1 cellular context compared by ENCODE assay signal in the genomic region with DNA sequence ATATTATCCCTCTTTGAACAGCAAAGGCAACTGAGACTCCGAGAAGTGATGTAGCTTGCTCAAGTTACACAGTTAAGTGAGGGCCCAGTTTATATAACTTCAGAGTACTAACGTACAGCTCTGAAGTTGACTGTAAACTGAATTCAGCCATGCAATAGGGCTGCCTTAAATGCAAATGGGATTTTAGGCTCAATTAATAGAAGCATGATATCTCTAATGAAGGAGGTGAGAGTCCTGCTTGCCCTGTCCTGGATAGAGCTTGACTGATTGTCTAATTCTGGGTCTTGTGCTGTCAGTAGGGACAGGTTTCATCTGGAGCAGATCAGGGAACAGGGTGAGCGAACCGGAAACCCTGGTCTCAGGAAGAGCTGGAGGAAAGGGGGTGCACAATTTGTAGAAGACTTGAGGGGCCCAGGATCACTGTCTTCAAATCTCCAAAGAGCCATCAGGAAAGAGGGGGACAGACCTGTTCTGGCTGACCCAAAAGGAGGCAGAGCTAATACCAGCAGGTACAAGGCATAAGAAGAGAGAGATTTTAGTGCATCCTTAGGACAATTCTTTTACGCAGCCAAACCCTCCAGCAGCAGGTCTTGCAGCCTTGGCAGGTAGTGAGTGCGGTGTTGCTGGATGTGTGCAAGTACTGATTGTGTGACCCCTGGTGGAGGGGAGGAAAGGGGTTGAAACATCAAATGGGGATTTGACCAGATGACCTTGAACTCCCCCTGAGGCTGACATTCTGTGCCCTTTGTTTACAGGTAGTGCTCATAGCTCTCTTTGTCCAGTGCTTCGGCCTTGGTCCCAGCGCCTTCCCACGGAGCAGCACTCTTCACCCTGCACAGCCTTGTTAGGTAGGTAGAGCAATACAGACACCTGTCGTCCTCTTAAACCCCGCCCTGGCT.
TF ChIP-seq lines count a peak whose summit lies in the region.

No MANE protein-coding gene starts in this region.

TF ChIP-seq in HepG2, 621 proteins besides CTCF, POLR2A, EP300 and RAD21 (continued from another document and continues in another):
- TF ChIP-seq, protein P1, sequence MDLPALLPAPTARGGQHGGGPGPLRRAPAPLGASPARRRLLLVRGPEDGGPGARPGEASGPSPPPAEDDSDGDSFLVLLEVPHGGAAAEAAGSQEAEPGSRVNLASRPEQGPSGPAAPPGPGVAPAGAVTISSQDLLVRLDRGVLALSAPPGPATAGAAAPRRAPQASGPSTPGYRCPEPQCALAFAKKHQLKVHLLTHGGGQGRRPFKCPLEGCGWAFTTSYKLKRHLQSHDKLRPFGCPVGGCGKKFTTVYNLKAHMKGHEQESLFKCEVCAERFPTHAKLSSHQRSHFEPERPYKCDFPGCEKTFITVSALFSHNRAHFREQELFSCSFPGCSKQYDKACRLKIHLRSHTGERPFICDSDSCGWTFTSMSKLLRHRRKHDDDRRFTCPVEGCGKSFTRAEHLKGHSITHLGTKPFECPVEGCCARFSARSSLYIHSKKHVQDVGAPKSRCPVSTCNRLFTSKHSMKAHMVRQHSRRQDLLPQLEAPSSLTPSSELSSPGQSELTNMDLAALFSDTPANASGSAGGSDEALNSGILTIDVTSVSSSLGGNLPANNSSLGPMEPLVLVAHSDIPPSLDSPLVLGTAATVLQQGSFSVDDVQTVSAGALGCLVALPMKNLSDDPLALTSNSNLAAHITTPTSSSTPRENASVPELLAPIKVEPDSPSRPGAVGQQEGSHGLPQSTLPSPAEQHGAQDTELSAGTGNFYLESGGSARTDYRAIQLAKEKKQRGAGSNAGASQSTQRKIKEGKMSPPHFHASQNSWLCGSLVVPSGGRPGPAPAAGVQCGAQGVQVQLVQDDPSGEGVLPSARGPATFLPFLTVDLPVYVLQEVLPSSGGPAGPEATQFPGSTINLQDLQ (CRISPR knock-in tag; IDR thresholded peaks at IDR 0.05) = no peak
- TF ChIP-seq ZNF260 (CRISPR knock-in tag; IDR thresholded peaks at IDR 0.05; ENCODE audit: borderline replicate concordance, low read depth) (no peak), POGZ (CRISPR knock-in tag; IDR thresholded peaks at IDR 0.05) (peak; percentile 63; the same call in 1 of the 2 replicates), GTF3A (CRISPR knock-in tag; conservative IDR thresholded peaks at IDR 0.05) (no peak), TBL1XR1 (IDR thresholded peaks at IDR 0.05; ENCODE audit: borderline replicate concordance, low read length, partially characterized antibody) (no peak), ZFP36 (IDR thresholded peaks at IDR 0.05; ENCODE audit: borderline replicate concordance, low read depth, low read length, partially characterized antibody) (peak; percentile 39), LCORL (IDR thresholded peaks at IDR 0.05) (no peak), LCORL (CRISPR knock-in tag; IDR thresholded peaks at IDR 0.05) (0 out of 2 replicates have a peak, but pooled peaks have one; percentile 64), ELF4 (CRISPR knock-in tag; IDR thresholded peaks at IDR 0.05; ENCODE audit: borderline replicate concordance) (no peak), PHF5A (CRISPR knock-in tag; IDR thresholded peaks at IDR 0.05; ENCODE audit: low read depth, unreplicated experiment) (peak; percentile 66), GATAD1 (CRISPR knock-in tag; IDR thresholded peaks at IDR 0.05) (no peak), ZBTB1 (CRISPR knock-in tag; IDR thresholded peaks at IDR 0.05; ENCODE audit: borderline replicate concordance) (no peak), ZBTB7A (CRISPR knock-in tag; IDR thresholded peaks at IDR 0.05) (no peak; the same call in 1 of the 2 replicates), RFX3 (CRISPR knock-in tag; IDR thresholded peaks at IDR 0.05) (no peak), SRSF1 (optimal IDR thresholded peaks at IDR 0.05; ENCODE audit: low read depth, low read length) (no peak), ZNF326 (CRISPR knock-in tag; IDR thresholded peaks at IDR 0.05; ENCODE audit: borderline replicate concordance) (no peak), HHEX (CRISPR knock-in tag; IDR thresholded peaks at IDR 0.05) (peak; percentile 49; the same call in 1 of the 2 replicates), NCOA1 (CRISPR knock-in tag; IDR thresholded peaks at IDR 0.05) (no peak; the same call in 1 of the 2 replicates), ZNF746 (CRISPR knock-in tag; IDR thresholded peaks at IDR 0.05) (no peak; the same call in 1 of the 2 replicates), ZNF577 (CRISPR knock-in tag; IDR thresholded peaks at IDR 0.05; ENCODE audit: borderline replicate concordance, low read depth) (no peak), ZNF251 (CRISPR knock-in tag; IDR thresholded peaks at IDR 0.05) (no peak), IKZF4 (CRISPR knock-in tag; IDR thresholded peaks at IDR 0.05; ENCODE audit: borderline replicate concordance, low read depth, not compliant biosample characterization) (no peak), U2AF1 (optimal IDR thresholded peaks at IDR 0.05; ENCODE audit: low read depth, low read length) (no peak), PHB2 (IDR thresholded peaks at IDR 0.05; ENCODE audit: partially characterized antibody) (no peak), SP1 (IDR thresholded peaks at IDR 0.05) (no peak), SP1 (CRISPR knock-in tag; IDR thresholded peaks at IDR 0.05) (no peak), SRSF9 (IDR thresholded peaks at IDR 0.05; ENCODE audit: borderline replicate concordance, insufficient read depth, low read depth, low read length, poor library complexity, severe bottlenecking) (no peak), ISX (CRISPR knock-in tag; conservative IDR thresholded peaks at IDR 0.05) (no peak), ZNF782 (CRISPR knock-in tag; IDR thresholded peaks at IDR 0.05; ENCODE audit: borderline replicate concordance) (no peak), RAD51 (IDR thresholded peaks at IDR 0.05; ENCODE audit: borderline replicate concordance) (no peak), REL (CRISPR knock-in tag; conservative IDR thresholded peaks at IDR 0.05) (no peak)
- TF ChIP-seq, protein P2, sequence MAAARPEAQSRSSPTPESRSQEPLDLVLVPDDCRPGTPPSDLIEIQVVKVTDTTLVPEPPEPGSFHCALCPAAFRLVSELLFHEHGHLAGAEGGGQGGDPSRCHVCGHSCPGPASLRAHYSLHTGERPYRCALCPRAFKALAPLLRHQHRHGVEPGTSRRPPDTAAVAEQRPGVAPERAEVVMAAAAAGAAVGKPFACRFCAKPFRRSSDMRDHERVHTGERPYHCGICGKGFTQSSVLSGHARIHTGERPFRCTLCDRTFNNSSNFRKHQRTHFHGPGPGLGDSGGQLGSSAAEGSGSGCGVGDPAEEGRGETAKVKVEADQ (CRISPR knock-in tag; IDR thresholded peaks at IDR 0.05; ENCODE audit: borderline replicate concordance) = no peak
- TF ChIP-seq, protein P3, sequence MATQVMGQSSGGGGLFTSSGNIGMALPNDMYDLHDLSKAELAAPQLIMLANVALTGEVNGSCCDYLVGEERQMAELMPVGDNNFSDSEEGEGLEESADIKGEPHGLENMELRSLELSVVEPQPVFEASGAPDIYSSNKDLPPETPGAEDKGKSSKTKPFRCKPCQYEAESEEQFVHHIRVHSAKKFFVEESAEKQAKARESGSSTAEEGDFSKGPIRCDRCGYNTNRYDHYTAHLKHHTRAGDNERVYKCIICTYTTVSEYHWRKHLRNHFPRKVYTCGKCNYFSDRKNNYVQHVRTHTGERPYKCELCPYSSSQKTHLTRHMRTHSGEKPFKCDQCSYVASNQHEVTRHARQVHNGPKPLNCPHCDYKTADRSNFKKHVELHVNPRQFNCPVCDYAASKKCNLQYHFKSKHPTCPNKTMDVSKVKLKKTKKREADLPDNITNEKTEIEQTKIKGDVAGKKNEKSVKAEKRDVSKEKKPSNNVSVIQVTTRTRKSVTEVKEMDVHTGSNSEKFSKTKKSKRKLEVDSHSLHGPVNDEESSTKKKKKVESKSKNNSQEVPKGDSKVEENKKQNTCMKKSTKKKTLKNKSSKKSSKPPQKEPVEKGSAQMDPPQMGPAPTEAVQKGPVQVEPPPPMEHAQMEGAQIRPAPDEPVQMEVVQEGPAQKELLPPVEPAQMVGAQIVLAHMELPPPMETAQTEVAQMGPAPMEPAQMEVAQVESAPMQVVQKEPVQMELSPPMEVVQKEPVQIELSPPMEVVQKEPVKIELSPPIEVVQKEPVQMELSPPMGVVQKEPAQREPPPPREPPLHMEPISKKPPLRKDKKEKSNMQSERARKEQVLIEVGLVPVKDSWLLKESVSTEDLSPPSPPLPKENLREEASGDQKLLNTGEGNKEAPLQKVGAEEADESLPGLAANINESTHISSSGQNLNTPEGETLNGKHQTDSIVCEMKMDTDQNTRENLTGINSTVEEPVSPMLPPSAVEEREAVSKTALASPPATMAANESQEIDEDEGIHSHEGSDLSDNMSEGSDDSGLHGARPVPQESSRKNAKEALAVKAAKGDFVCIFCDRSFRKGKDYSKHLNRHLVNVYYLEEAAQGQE (IDR thresholded peaks at IDR 0.05; ENCODE audit: borderline replicate concordance in 1 of 2, low read depth in 1 of 2, low read length in 2 of 2) = peak in 1 of 2 experiments; percentile 31; a peak in 1 of 4 replicates
- TF ChIP-seq, protein P4, sequence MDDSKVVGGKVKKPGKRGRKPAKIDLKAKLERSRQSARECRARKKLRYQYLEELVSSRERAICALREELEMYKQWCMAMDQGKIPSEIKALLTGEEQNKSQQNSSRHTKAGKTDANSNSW (CRISPR knock-in tag; IDR thresholded peaks at IDR 0.05; ENCODE audit: borderline replicate concordance) = no peak
- TF ChIP-seq, protein P5, sequence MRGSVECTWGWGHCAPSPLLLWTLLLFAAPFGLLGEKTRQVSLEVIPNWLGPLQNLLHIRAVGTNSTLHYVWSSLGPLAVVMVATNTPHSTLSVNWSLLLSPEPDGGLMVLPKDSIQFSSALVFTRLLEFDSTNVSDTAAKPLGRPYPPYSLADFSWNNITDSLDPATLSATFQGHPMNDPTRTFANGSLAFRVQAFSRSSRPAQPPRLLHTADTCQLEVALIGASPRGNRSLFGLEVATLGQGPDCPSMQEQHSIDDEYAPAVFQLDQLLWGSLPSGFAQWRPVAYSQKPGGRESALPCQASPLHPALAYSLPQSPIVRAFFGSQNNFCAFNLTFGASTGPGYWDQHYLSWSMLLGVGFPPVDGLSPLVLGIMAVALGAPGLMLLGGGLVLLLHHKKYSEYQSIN (CRISPR knock-in tag; IDR thresholded peaks at IDR 0.05; ENCODE audit: borderline replicate concordance) = no peak
- TF ChIP-seq, protein P6, sequence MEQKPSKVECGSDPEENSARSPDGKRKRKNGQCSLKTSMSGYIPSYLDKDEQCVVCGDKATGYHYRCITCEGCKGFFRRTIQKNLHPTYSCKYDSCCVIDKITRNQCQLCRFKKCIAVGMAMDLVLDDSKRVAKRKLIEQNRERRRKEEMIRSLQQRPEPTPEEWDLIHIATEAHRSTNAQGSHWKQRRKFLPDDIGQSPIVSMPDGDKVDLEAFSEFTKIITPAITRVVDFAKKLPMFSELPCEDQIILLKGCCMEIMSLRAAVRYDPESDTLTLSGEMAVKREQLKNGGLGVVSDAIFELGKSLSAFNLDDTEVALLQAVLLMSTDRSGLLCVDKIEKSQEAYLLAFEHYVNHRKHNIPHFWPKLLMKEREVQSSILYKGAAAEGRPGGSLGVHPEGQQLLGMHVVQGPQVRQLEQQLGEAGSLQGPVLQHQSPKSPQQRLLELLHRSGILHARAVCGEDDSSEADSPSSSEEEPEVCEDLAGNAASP (CRISPR knock-in tag; IDR thresholded peaks at IDR 0.05; ENCODE audit: borderline replicate concordance) = peak; percentile 86; the same call in 1 of the 2 replicates
- TF ChIP-seq, protein P7, sequence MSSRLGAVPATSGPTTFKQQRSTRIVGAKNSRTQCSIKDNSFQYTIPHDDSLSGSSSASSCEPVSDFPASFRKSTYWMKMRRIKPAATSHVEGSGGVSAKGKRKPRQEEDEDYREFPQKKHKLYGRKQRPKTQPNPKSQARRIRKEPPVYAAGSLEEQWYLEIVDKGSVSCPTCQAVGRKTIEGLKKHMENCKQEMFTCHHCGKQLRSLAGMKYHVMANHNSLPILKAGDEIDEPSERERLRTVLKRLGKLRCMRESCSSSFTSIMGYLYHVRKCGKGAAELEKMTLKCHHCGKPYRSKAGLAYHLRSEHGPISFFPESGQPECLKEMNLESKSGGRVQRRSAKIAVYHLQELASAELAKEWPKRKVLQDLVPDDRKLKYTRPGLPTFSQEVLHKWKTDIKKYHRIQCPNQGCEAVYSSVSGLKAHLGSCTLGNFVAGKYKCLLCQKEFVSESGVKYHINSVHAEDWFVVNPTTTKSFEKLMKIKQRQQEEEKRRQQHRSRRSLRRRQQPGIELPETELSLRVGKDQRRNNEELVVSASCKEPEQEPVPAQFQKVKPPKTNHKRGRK (CRISPR knock-in tag; IDR thresholded peaks at IDR 0.05) = no peak
- TF ChIP-seq, protein P8, sequence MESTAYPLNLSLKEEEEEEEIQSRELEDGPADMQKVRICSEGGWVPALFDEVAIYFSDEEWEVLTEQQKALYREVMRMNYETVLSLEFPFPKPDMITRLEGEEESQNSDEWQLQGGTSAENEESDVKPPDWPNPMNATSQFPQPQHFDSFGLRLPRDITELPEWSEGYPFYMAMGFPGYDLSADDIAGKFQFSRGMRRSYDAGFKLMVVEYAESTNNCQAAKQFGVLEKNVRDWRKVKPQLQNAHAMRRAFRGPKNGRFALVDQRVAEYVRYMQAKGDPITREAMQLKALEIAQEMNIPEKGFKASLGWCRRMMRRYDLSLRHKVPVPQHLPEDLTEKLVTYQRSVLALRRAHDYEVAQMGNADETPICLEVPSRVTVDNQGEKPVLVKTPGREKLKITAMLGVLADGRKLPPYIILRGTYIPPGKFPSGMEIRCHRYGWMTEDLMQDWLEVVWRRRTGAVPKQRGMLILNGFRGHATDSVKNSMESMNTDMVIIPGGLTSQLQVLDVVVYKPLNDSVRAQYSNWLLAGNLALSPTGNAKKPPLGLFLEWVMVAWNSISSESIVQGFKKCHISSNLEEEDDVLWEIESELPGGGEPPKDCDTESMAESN (CRISPR knock-in tag; conservative IDR thresholded peaks at IDR 0.05) = no peak
- TF ChIP-seq, protein P9, sequence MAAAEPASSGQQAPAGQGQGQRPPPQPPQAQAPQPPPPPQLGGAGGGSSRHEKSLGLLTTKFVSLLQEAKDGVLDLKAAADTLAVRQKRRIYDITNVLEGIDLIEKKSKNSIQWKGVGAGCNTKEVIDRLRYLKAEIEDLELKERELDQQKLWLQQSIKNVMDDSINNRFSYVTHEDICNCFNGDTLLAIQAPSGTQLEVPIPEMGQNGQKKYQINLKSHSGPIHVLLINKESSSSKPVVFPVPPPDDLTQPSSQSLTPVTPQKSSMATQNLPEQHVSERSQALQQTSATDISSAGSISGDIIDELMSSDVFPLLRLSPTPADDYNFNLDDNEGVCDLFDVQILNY (CRISPR knock-in tag; conservative IDR thresholded peaks at IDR 0.05) = no peak
- TF ChIP-seq, protein P10, sequence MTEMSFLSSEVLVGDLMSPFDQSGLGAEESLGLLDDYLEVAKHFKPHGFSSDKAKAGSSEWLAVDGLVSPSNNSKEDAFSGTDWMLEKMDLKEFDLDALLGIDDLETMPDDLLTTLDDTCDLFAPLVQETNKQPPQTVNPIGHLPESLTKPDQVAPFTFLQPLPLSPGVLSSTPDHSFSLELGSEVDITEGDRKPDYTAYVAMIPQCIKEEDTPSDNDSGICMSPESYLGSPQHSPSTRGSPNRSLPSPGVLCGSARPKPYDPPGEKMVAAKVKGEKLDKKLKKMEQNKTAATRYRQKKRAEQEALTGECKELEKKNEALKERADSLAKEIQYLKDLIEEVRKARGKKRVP (CRISPR knock-in tag; IDR thresholded peaks at IDR 0.05) = no peak
- TF ChIP-seq, protein P11, sequence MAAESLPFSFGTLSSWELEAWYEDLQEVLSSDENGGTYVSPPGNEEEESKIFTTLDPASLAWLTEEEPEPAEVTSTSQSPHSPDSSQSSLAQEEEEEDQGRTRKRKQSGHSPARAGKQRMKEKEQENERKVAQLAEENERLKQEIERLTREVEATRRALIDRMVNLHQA (CRISPR knock-in tag; IDR thresholded peaks at IDR 0.05) = no peak
- TF ChIP-seq, protein P12, sequence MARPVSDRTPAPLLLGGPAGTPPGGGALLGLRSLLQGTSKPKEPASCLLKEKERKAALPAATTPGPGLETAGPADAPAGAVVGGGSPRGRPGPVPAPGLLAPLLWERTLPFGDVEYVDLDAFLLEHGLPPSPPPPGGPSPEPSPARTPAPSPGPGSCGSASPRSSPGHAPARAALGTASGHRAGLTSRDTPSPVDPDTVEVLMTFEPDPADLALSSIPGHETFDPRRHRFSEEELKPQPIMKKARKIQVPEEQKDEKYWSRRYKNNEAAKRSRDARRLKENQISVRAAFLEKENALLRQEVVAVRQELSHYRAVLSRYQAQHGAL (CRISPR knock-in tag; IDR thresholded peaks at IDR 0.05; ENCODE audit: not compliant biosample characterization) = no peak
